8 cellular contexts compared by ENCODE assay signal in the genomic region with DNA sequence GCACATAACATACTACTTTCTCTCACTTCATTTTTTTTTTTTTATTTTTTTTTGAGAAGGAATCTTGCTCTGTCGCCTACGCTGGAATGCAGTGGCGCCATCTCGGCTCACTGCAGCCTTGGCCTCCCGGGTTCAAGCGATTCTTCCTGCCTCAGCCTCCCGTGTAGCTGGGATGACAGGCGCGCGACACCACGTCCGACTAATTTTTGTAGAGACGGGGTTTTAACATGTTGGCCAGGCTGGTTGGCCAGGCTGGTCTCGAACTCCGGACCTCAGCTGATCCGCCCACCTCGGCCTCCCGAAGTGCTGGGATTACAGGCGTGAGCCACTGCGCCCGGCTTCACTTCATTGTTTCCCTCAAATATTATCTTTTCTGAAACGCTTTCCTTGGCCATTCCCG. TPM values are rescaled to one million over a fixed set of nuclear protein-coding genes. Genes with fewer than 3 reads are reported as not detected.
DNase-seq lines count a peak whose midpoint lies in the region; ATAC-seq and TF ChIP-seq lines count a peak whose summit lies in the region.

No MANE protein-coding gene starts in this region.

- TF ChIP-seq CTCF in mammary epithelial cell (conservative IDR thresholded peaks at IDR 0.05 in 1 of 2, IDR thresholded peaks at IDR 0.05 in 1 of 2; ENCODE audit: extremely low read depth in 1 of 2, insufficient read depth in 1 of 2, low read depth in 1 of 2, low read length in 2 of 2), result no peak

- H3K9me3 Mint-ChIP-seq in naive thymus-derived CD4-positive, alpha-beta T cell, result peaks cover 0 to 5% (median 0%) of the 10 kb centered on the region in 11 donors

- BruUV-seq in mammary epithelial cell (replicated peaks; lab: Mats Ljungman, UMichigan), result no TSS peak

- dilution Hi-C loops in mammary epithelial cell (cut with HindIII; ENCODE audit: low sequenced_read_pairs), result no loop called here

- H4K20me1 ChIP-seq in Karpas-422 (ENCODE audit: insufficient read depth, low read depth, low read length) (no peaks in the 10 kb centered on the region), mammary epithelial cell (ENCODE audit: insufficient read depth, low read length) (no peaks in the 10 kb centered on the region)

- DNase-seq in Karpas-422, result no peak
- DNase-seq in mammary epithelial cell, result no peak
- DNase-seq in naive thymus-derived CD4-positive, alpha-beta T cell, result no peak
- DNase-seq in activated gamma-delta T cell treated with Interleukin-2 at 50 U/mL for 16 hours, result no peak
- no peak for DNase-seq in SK-N-DZ (ENCODE audit: low spot score)
- no peak for DNase-seq in HCEC 1CT

- H3K27me3 ChIP-seq in ACC112 (ENCODE audit: insufficient read depth, low read length), result no peaks in the 10 kb centered on the region
- H3K27me3 ChIP-seq in Karpas-422 (ENCODE audit: low read length), result no peaks in the 10 kb centered on the region
- H3K27me3 ChIP-seq in mammary epithelial cell (ENCODE audit: insufficient read depth, low read length), result no peaks in the 10 kb centered on the region
- H3K27me3 ChIP-seq in naive thymus-derived CD4-positive, alpha-beta T cell (ENCODE audit: control insufficient read depth in 2 of 2, insufficient read depth in 2 of 2, low read length in 2 of 2), result no peaks in the 10 kb centered on the region

- H3K4me3 ChIP-seq in ACC112 (ENCODE audit: low read depth, low read length) (peak overlapping the region; percentile 86), Karpas-422 (ENCODE audit: low read length) (peak overlapping the region; percentile 82), mammary epithelial cell (replicated peaks in 1 of 3; ENCODE audit: insufficient read depth in 1 of 3, low read depth in 2 of 3, low read length in 3 of 3) (peak overlapping the region in 2 of 3 experiments; percentile 79 to 90)
- peak overlapping the region; percentile 95 for H3K4me3 ChIP-seq in naive thymus-derived CD4-positive, alpha-beta T cell (ENCODE audit: low read length)

- ATAC-seq in naive thymus-derived CD4-positive, alpha-beta T cell, result no peak
- no peak for ATAC-seq in GM19351 (IDR thresholded peaks at IDR 0.05; ENCODE audit: unreplicated experiment)

- H3K4me2 ChIP-seq in Karpas-422 (ENCODE audit: low read depth, low read length, poor library complexity, severe bottlenecking) (peak overlapping the region; percentile 83), mammary epithelial cell (ENCODE audit: insufficient read depth, low read depth, low read length) (peak overlapping the region; percentile 74)

- peak overlapping the region in 7 of 9 donors; percentile 29 to 99 (median 94) for H3K27ac Mint-ChIP-seq in naive thymus-derived CD4-positive, alpha-beta T cell

- H3K27me3 Mint-ChIP-seq in naive thymus-derived CD4-positive, alpha-beta T cell, result no peaks in the 10 kb centered on the region

- intact Hi-C loops in mammary epithelial cell (cut with micrococcal nuclease), result no loop called here
- intact Hi-C loops in naive thymus-derived CD4-positive, alpha-beta T cell (cut with micrococcal nuclease), result loop anchor here (1.0 to 5.0 kb wide), 4 partner anchors 23 to 186 kb away; a partner anchor contains a TSS

- H3K9ac ChIP-seq in Karpas-422 (ENCODE audit: low read length) (no peak overlapping the region), mammary epithelial cell (ENCODE audit: insufficient read depth, low read length) (no peak overlapping the region)

- H3K27ac ChIP-seq in ACC112 (ENCODE audit: low read depth, low read length) (no peak overlapping the region), Karpas-422 (ENCODE audit: low read length) (no peak overlapping the region), mammary epithelial cell (ENCODE audit: insufficient read depth, low read depth, low read length) (no peak overlapping the region)
- peak overlapping the region; percentile 89 for H3K27ac ChIP-seq in naive thymus-derived CD4-positive, alpha-beta T cell (ENCODE audit: low read depth, low read length)

- H3K4me3 Mint-ChIP-seq in naive thymus-derived CD4-positive, alpha-beta T cell, result peak overlapping the region; percentile 53 to 100 (median 98)

- no peak overlapping the region for H2AFZ ChIP-seq in ACC112 (ENCODE audit: low read length, unreplicated experiment)
- H2AFZ ChIP-seq in Karpas-422 (ENCODE audit: low read length), result no peak overlapping the region
- no peak overlapping the region for H2AFZ ChIP-seq in mammary epithelial cell (ENCODE audit: low read depth, low read length)

- H3K79me2 ChIP-seq in ACC112 (ENCODE audit: control insufficient read depth, insufficient read depth, low read length, unreplicated experiment) (peaks cover 32% of the 10 kb centered on the region), Karpas-422 (ENCODE audit: low read length) (peaks cover 18% of the 10 kb centered on the region), mammary epithelial cell (ENCODE audit: insufficient read depth, low read length) (peaks cover 24% of the 10 kb centered on the region)

- POLR2A ChIA-PET in naive thymus-derived CD4-positive, alpha-beta T cell (lab: Charles Lee), result interaction anchor here (0.7 to 6.7 kb wide), 8 partner anchors 10 to 1482 kb away, joined by 3 to 99 read pairs (median 7); a partner anchor contains a TSS

- peaks cover 16 to 37% (median 31%) of the 10 kb centered on the region in 7 donors for H3K4me1 Mint-ChIP-seq in naive thymus-derived CD4-positive, alpha-beta T cell

- CTCF ChIA-PET in mammary epithelial cell (lab: Charles Lee; ENCODE audit: low non-redundant PET), result interaction anchor here (0.6 kb wide), 1 partner anchor 181 kb away, joined by 3 read pairs; no protein-coding TSS in a partner anchor
- CTCF ChIA-PET in naive thymus-derived CD4-positive, alpha-beta T cell (lab: Charles Lee), result interaction anchor here (0.7 to 1.5 kb wide), 2 partner anchors 184 to 292 kb away, joined by 4 to 5 read pairs; no protein-coding TSS in a partner anchor

- H3K4me1 ChIP-seq in ACC112 (ENCODE audit: control insufficient read depth, insufficient read depth, low read length, unreplicated experiment) (peaks cover 19% of the 10 kb centered on the region), Karpas-422 (ENCODE audit: low read length) (peaks cover 11% of the 10 kb centered on the region), mammary epithelial cell (ENCODE audit: insufficient read depth, low read length) (peaks cover 16% of the 10 kb centered on the region)
- H3K4me1 ChIP-seq in naive thymus-derived CD4-positive, alpha-beta T cell (ENCODE audit: control insufficient read depth in 2 of 2, insufficient read depth in 2 of 2, low read length in 2 of 2), result peaks cover 11 to 16% of the 10 kb centered on the region in 2 donors

- H3K9me3 ChIP-seq in Karpas-422 (ENCODE audit: low read length) (no peaks in the 10 kb centered on the region), mammary epithelial cell (replicated peaks; ENCODE audit: insufficient read depth, low read length) (no peaks in the 10 kb centered on the region)
- H3K9me3 ChIP-seq in naive thymus-derived CD4-positive, alpha-beta T cell (ENCODE audit: control insufficient read depth in 2 of 3, low read length in 3 of 3), result no peaks in the 10 kb centered on the region

- H3K9me2 ChIP-seq in Karpas-422 (replicated peaks; ENCODE audit: insufficient read depth, low read length), result no peaks in the 10 kb centered on the region

- in situ Hi-C loops in mammary epithelial cell (cut with MboI; ENCODE audit: low sequenced_read_pairs in 2 of 2), result no loop called here

- H3K36me3 Mint-ChIP-seq in naive thymus-derived CD4-positive, alpha-beta T cell, result peaks cover 0 to 31% (median 12%) of the 10 kb centered on the region in 5 donors

- 80% methylated on average over 15 of the region's 23 CpGs for WGBS in mammary epithelial cell (ENCODE audit: low coverage, missing lambda C conversion rate)

- H3K36me3 ChIP-seq in ACC112 (ENCODE audit: insufficient read depth, low read length) (peaks cover 24% of the 10 kb centered on the region; the same call in 1 of the 2 replicates), Karpas-422 (ENCODE audit: insufficient read depth, low read length) (peaks cover 21% of the 10 kb centered on the region), mammary epithelial cell (ENCODE audit: insufficient read depth, low read length) (peaks cover 14% of the 10 kb centered on the region)
- peaks cover 13 to 50% (median 18%) of the 10 kb centered on the region in 3 experiments for H3K36me3 ChIP-seq in naive thymus-derived CD4-positive, alpha-beta T cell (ENCODE audit: control insufficient read depth in 2 of 3, insufficient read depth in 3 of 3, low read length in 3 of 3)

RNA-seq across cellular contexts. Expression of a gene that starts 0.6 kb away (rescaled TPM):
- total RNA-seq in Karpas-422 (2014; rRNA removed; shearing (Covaris generic); ENCODE audit: low replicate concordance), result 27.1 and 29.3 TPM in 2 replicates
- total RNA-seq in mammary epithelial cell, result 10 to 100 TPM; 50.3 to 51.3 TPM
- polyA plus RNA-seq in mammary epithelial cell, result 32.1 TPM
- polyA minus RNA-seq in mammary epithelial cell, result 31.3 TPM
- total RNA-seq in naive thymus-derived CD4-positive, alpha-beta T cell, result 10 to 100 TPM; 37.9 to 66.1 (median 49.2) TPM
- polyA plus RNA-seq in naive thymus-derived CD4-positive, alpha-beta T cell, result 10 to 100 TPM; 55.6 to 56.4 TPM
- polyA plus RNA-seq in SK-N-DZ (2014; cell fraction: cytosol; rRNA removed), result 72.5 and 86.3 TPM in 2 replicates
- 36.7 and 56.9 TPM in 2 replicates for polyA plus RNA-seq in SK-N-DZ (2014; cell fraction: nucleus; rRNA removed)

RNA-seq across cellular contexts. Expression of a gene that starts 23.2 kb away (rescaled TPM):
- total RNA-seq in Karpas-422 (2014; rRNA removed; shearing (Covaris generic); ENCODE audit: low replicate concordance), result 89.7 and 132 TPM in 2 replicates
- 10 to 100 TPM; 72.0 to 93.8 TPM for total RNA-seq in mammary epithelial cell
- polyA plus RNA-seq in mammary epithelial cell, result 48.2 TPM
- polyA minus RNA-seq in mammary epithelial cell, result 72.5 TPM
- total RNA-seq in naive thymus-derived CD4-positive, alpha-beta T cell, result 100 to 1,000 TPM; 115 to 226 (median 176) TPM
- polyA plus RNA-seq in naive thymus-derived CD4-positive, alpha-beta T cell, result 10 to 100 TPM; 45.6 to 49.8 TPM
- polyA plus RNA-seq in SK-N-DZ (2014; cell fraction: cytosol; rRNA removed), result 56.9 and 57.7 TPM in 2 replicates
- polyA plus RNA-seq in SK-N-DZ (2014; cell fraction: nucleus; rRNA removed), result 340 and 433 TPM in 2 replicates

RNA-seq across cellular contexts. Expression of a gene that starts 57.5 kb away (rescaled TPM):
- total RNA-seq in Karpas-422 (2014; rRNA removed; shearing (Covaris generic); ENCODE audit: low replicate concordance), result 107 TPM in 2 replicates
- total RNA-seq in mammary epithelial cell, result 100 to 1,000 TPM; 155 to 173 TPM
- 120 TPM for polyA plus RNA-seq in mammary epithelial cell
- 348 TPM for polyA minus RNA-seq in mammary epithelial cell
- 100 to 1,000 TPM; 104 to 151 (median 118) TPM for total RNA-seq in naive thymus-derived CD4-positive, alpha-beta T cell
- 100 to 1,000 TPM; 101 to 156 TPM for polyA plus RNA-seq in naive thymus-derived CD4-positive, alpha-beta T cell
- 89.3 and 103 TPM in 2 replicates for polyA plus RNA-seq in SK-N-DZ (2014; cell fraction: cytosol; rRNA removed)
- 45.4 and 60.3 TPM in 2 replicates for polyA plus RNA-seq in SK-N-DZ (2014; cell fraction: nucleus; rRNA removed)

RNA-seq across cellular contexts. Expression of a gene that starts 57.7 kb away (rescaled TPM):
- 76.9 and 79.9 TPM in 2 replicates for total RNA-seq in Karpas-422 (2014; rRNA removed; shearing (Covaris generic); ENCODE audit: low replicate concordance)
- 100 to 1,000 TPM in 1 of 2 donors, 10 to 100 TPM in 1; 85.0 to 102 TPM for total RNA-seq in mammary epithelial cell
- polyA plus RNA-seq in mammary epithelial cell, result 145 TPM
- polyA minus RNA-seq in mammary epithelial cell, result 95.9 TPM
- total RNA-seq in naive thymus-derived CD4-positive, alpha-beta T cell, result 10 to 100 TPM; 68.4 to 91.1 (median 73.5) TPM
- 10 to 100 TPM; 69.2 to 85.3 TPM for polyA plus RNA-seq in naive thymus-derived CD4-positive, alpha-beta T cell
- 42.5 and 42.8 TPM in 2 replicates for polyA plus RNA-seq in SK-N-DZ (2014; cell fraction: cytosol; rRNA removed)
- polyA plus RNA-seq in SK-N-DZ (2014; cell fraction: nucleus; rRNA removed), result 66.2 and 78.8 TPM in 2 replicates
